In the genomic region with DNA sequence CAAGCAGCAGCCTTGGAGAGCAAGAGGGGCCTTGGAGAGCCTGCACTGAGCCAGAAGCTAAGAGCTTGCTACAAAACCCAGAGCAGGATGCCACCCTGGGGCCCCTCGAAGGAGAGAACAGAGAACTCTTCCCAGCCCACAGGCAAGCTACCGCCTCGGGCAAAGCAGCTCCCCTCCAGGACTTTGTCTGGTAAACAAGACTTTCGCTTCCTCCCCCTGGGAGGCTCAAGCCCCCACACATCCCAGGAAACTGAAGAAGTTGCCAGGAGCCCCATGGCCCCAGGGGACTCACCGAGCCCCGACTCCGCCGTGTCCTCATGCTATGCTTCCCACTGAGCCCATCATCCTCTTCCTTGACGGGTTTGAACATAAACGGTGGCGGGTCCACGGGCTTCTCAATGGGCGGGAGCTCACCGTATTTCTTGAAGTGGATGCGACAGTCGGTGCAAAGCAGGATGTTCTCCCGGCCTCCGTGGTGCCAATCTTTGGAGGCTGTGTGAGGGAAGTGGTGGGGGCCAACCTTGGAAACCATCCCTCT, we compare ENCODE assay signal across 1 cellular context.
TF ChIP-seq lines count a peak whose summit lies in the region.

No MANE protein-coding gene starts in this region.

TF ChIP-seq in HepG2, 621 proteins besides CTCF, POLR2A, EP300 and RAD21 (continued from another document):
- TF ChIP-seq POGZ (CRISPR knock-in tag; IDR thresholded peaks at IDR 0.05) (no peak), HOXA7 (CRISPR knock-in tag; IDR thresholded peaks at IDR 0.05) (no peak), ZNF629 (CRISPR knock-in tag; conservative IDR thresholded peaks at IDR 0.05) (no peak)
